1 cellular context compared by ENCODE assay signal in genomic region chr10:6580279-6581029, GRCh38.
A peak's percentile ranks its signal among the peaks of the same experiment; 100 is the strongest.
TF ChIP-seq lines count a peak whose summit lies in the region.

No MANE protein-coding gene starts in this region.

TF ChIP-seq in HepG2, 621 proteins besides CTCF, POLR2A, EP300 and RAD21 (continued from another document and continues in another):
- TF ChIP-seq RFX5 (IDR thresholded peaks at IDR 0.05; ENCODE audit: low read depth, low read length) (no peak), HOXA3 (CRISPR knock-in tag; IDR thresholded peaks at IDR 0.05) (0 out of 2 replicates have a peak, but pooled peaks have one; percentile 32), ZNF770 (CRISPR knock-in tag; IDR thresholded peaks at IDR 0.05) (peak; percentile 69), NFE2 (CRISPR knock-in tag; IDR thresholded peaks at IDR 0.05) (no peak), ZNF33A (CRISPR knock-in tag; IDR thresholded peaks at IDR 0.05; ENCODE audit: borderline replicate concordance) (no peak), REXO4 (CRISPR knock-in tag; IDR thresholded peaks at IDR 0.05; ENCODE audit: borderline replicate concordance) (no peak), ZNF639 (CRISPR knock-in tag; conservative IDR thresholded peaks at IDR 0.05) (no peak; the same call in 1 of the 2 replicates), ZBTB10 (CRISPR knock-in tag; IDR thresholded peaks at IDR 0.05; ENCODE audit: borderline replicate concordance) (no peak), EZH2 (conservative IDR thresholded peaks at IDR 0.05; ENCODE audit: low read depth, low read length) (no peak), E2F2 (CRISPR knock-in tag; IDR thresholded peaks at IDR 0.05; ENCODE audit: borderline replicate concordance) (no peak), ETV5 (CRISPR knock-in tag; IDR thresholded peaks at IDR 0.05; ENCODE audit: borderline replicate concordance) (no peak), FOXC1 (CRISPR knock-in tag; IDR thresholded peaks at IDR 0.05; ENCODE audit: borderline replicate concordance) (no peak), HOXA5 (CRISPR knock-in tag; IDR thresholded peaks at IDR 0.05) (no peak), MIER2 (CRISPR knock-in tag; IDR thresholded peaks at IDR 0.05) (no peak), PAWR (CRISPR knock-in tag; IDR thresholded peaks at IDR 0.05; ENCODE audit: borderline replicate concordance) (no peak), GMEB1 (CRISPR knock-in tag; IDR thresholded peaks at IDR 0.05; ENCODE audit: borderline replicate concordance) (peak; percentile 34; the same call in 1 of the 2 replicates), MEF2D (CRISPR knock-in tag; IDR thresholded peaks at IDR 0.05) (no peak), YEATS2 (CRISPR knock-in tag; IDR thresholded peaks at IDR 0.05; ENCODE audit: borderline replicate concordance) (no peak), ZNF775 (CRISPR knock-in tag; IDR thresholded peaks at IDR 0.05; ENCODE audit: borderline replicate concordance) (no peak), ZNF142 (CRISPR knock-in tag; IDR thresholded peaks at IDR 0.05) (no peak), TBP (CRISPR knock-in tag; IDR thresholded peaks at IDR 0.05) (no peak), MXD1 (CRISPR knock-in tag; IDR thresholded peaks at IDR 0.05) (no peak), GPBP1L1 (CRISPR knock-in tag; IDR thresholded peaks at IDR 0.05) (no peak), ZNF230 (CRISPR knock-in tag; IDR thresholded peaks at IDR 0.05) (0 out of 2 replicates have a peak, but pooled peaks have one; percentile 27), ZNF414 (CRISPR knock-in tag; IDR thresholded peaks at IDR 0.05) (no peak), SP5 (CRISPR knock-in tag; IDR thresholded peaks at IDR 0.05; ENCODE audit: borderline replicate concordance, low read depth) (no peak), NCOA5 (CRISPR knock-in tag; IDR thresholded peaks at IDR 0.05) (no peak), CBX5 (CRISPR knock-in tag; IDR thresholded peaks at IDR 0.05; ENCODE audit: borderline replicate concordance) (no peak), CBX1 (IDR thresholded peaks at IDR 0.05; ENCODE audit: low read depth) (no peak), ZNF337 (CRISPR knock-in tag; IDR thresholded peaks at IDR 0.05; ENCODE audit: borderline replicate concordance, low read depth) (no peak), ZNF800 (CRISPR knock-in tag; IDR thresholded peaks at IDR 0.05) (peak; percentile 93), PCBP1 (IDR thresholded peaks at IDR 0.05; ENCODE audit: borderline replicate concordance, low read depth, low read length) (no peak), KMT2A (CRISPR knock-in tag; IDR thresholded peaks at IDR 0.05) (peak; percentile 61; the same call in 1 of the 2 replicates), ZNF333 (CRISPR knock-in tag; IDR thresholded peaks at IDR 0.05; ENCODE audit: borderline replicate concordance) (no peak), ZNF441 (CRISPR knock-in tag; IDR thresholded peaks at IDR 0.05; ENCODE audit: borderline replicate concordance) (no peak), ZNF12 (CRISPR knock-in tag; IDR thresholded peaks at IDR 0.05) (no peak), ZNF276 (CRISPR knock-in tag; IDR thresholded peaks at IDR 0.05; ENCODE audit: low read depth) (no peak), ZNF616 (CRISPR knock-in tag; IDR thresholded peaks at IDR 0.05; ENCODE audit: low read depth) (no peak)
